In genomic region chr7:82566752-82567151, GRCh38 we compare ENCODE assay signal across 16 cellular contexts.
DNase-seq lines count a peak whose midpoint lies in the region; ATAC-seq and TF ChIP-seq lines count a peak whose summit lies in the region.
"Had no signal": no experiment of that assay in that cellular context is flagged by ENCODE, and none has a peak within 500 bp of the region (broad histone marks: within the 10 kb centered on the region; RNA-seq: fewer than 3 reads in every experiment).

No MANE protein-coding gene starts in this region.

- ATAC-seq in Right ventricle myocardium superior (ENCODE audit: poor library complexity): peak; percentile 79
- ATAC-seq in Right ventricle myocardium inferior: no peak
- ATAC-seq in right cardiac atrium: peak; percentile 47 to 80
- ATAC-seq in GM18505 (IDR thresholded peaks at IDR 0.05; ENCODE audit: unreplicated experiment): no peak
- ATAC-seq in GM21529 (IDR thresholded peaks at IDR 0.05; ENCODE audit: unreplicated experiment): no peak
- ATAC-seq: activated CD8-positive, alpha-beta memory T cell treated with anti-CD3 and anti-CD28 coated beads, Interleukin-2, amount 10 ng/mL, durations not matched to agents 7 days and 5 days; GM23338 had no signal

- no peak overlapping the region for H3K4me3 ChIP-seq in right cardiac atrium (ENCODE audit: low read length)
- H3K4me3 ChIP-seq: GM23338 had no signal

- H3K4me1 ChIP-seq in right cardiac atrium (ENCODE audit: control insufficient read depth, insufficient read depth, low read length): peaks cover 4% of the 10 kb centered on the region

- no peak overlapping the region for H3K4me3 Mint-ChIP-seq in HFFc6
- H3K4me3 Mint-ChIP-seq: activated CD4-positive, alpha-beta T cell treated with anti-CD3 and anti-CD28 coated beads, Interleukin-2, amount 10 ng/mL, durations not matched to agents 24 days and 14 days; activated CD8-positive, alpha-beta memory T cell treated with anti-CD3 and anti-CD28 coated beads, Interleukin-2, amount 10 ng/mL, durations not matched to agents 7 days and 5 days; activated naive CD8-positive, alpha-beta T cell; GM23338 had no signal

- TF ChIP-seq POLR2A in GM18505 (IDR thresholded peaks at IDR 0.05; ENCODE audit: borderline replicate concordance, extremely low read depth, insufficient read depth, insufficient read length): no peak

- no peaks in the 10 kb centered on the region for H3K27me3 ChIP-seq in right cardiac atrium (ENCODE audit: control insufficient read depth, insufficient read depth)
- H3K27me3 ChIP-seq: neutrophil had no signal

- DNase-seq in Right ventricle myocardium superior: peak; percentile 65
- no peak for DNase-seq in Right ventricle myocardium inferior (ENCODE audit: missing footprints)
- peak; percentile 72 for DNase-seq in NCI-H69 (lab: John Stamatoyannopoulos, UW)
- peak; percentile 10 to 80 (median 60) for DNase-seq in right cardiac atrium
- no peak for DNase-seq in HFFc6
- DNase-seq in NCI-H526 (lab: John Stamatoyannopoulos, UW): no peak
- DNase-seq: activated CD4-positive, alpha-beta T cell treated with anti-CD3 and anti-CD28 coated beads, Interleukin-2, amount 10 ng/mL, durations not matched to agents 24 days and 14 days; activated CD8-positive, alpha-beta memory T cell treated with anti-CD3 and anti-CD28 coated beads, Interleukin-2, amount 10 ng/mL, durations not matched to agents 7 days and 5 days; Calu3; NCI-H510A treated with DMSO at 0.1 percent for 48 hours had no signal

- no peaks in the 10 kb centered on the region for H3K36me3 Mint-ChIP-seq in HFFc6 (ENCODE audit: low read depth)
- H3K36me3 Mint-ChIP-seq: activated CD8-positive, alpha-beta memory T cell treated with anti-CD3 and anti-CD28 coated beads, Interleukin-2, amount 10 ng/mL, durations not matched to agents 7 days and 5 days; activated naive CD8-positive, alpha-beta T cell had no signal

- H3K27me3 Mint-ChIP-seq in HFFc6 (ENCODE audit: insufficient read depth): no peaks in the 10 kb centered on the region; the same call in 1 of the 2 replicates
- H3K27me3 Mint-ChIP-seq: activated CD4-positive, alpha-beta T cell treated with anti-CD3 and anti-CD28 coated beads, Interleukin-2, amount 10 ng/mL, durations not matched to agents 24 days and 14 days; activated CD8-positive, alpha-beta memory T cell treated with anti-CD3 and anti-CD28 coated beads, Interleukin-2, amount 10 ng/mL, durations not matched to agents 7 days and 5 days; activated naive CD8-positive, alpha-beta T cell had no signal

- H3K27ac ChIP-seq in right cardiac atrium (ENCODE audit: low read length): no peak overlapping the region
- H3K27ac ChIP-seq: HL-60, neutrophil had no signal

- TF ChIP-seq CTCF in HFFc6 (IDR thresholded peaks at IDR 0.05): no peak

- H3K9me3 Mint-ChIP-seq in HFFc6: no peaks in the 10 kb centered on the region
- H3K9me3 Mint-ChIP-seq: activated CD4-positive, alpha-beta T cell treated with anti-CD3 and anti-CD28 coated beads, Interleukin-2, amount 10 ng/mL, durations not matched to agents 24 days and 14 days; GM23338 had no signal

- intact Hi-C loops in Right ventricle myocardium superior (cut with DNase I): no loop called here
- intact Hi-C loops in Right ventricle myocardium inferior (cut with DNase I): no loop called here
- intact Hi-C loops in right cardiac atrium (cut with DNase I): no loop called here

- H3K9me3 ChIP-seq in right cardiac atrium (ENCODE audit: control insufficient read depth, low read length): no peaks in the 10 kb centered on the region
- H3K9me3 ChIP-seq: neutrophil had no signal

- WGBS in right cardiac atrium: 9% methylated on average over 1 of the region's 1 CpG

- no peak overlapping the region for H3K27ac Mint-ChIP-seq in HFFc6
- H3K27ac Mint-ChIP-seq: activated CD4-positive, alpha-beta T cell treated with anti-CD3 and anti-CD28 coated beads, Interleukin-2, amount 10 ng/mL, durations not matched to agents 24 days and 14 days; activated CD8-positive, alpha-beta memory T cell treated with anti-CD3 and anti-CD28 coated beads, Interleukin-2, amount 10 ng/mL, durations not matched to agents 7 days and 5 days; activated naive CD8-positive, alpha-beta T cell; GM23338 had no signal

- peaks cover 32% of the 10 kb centered on the region for H3K4me1 Mint-ChIP-seq in HFFc6 (ENCODE audit: low read depth)
- H3K4me1 Mint-ChIP-seq: activated CD4-positive, alpha-beta T cell treated with anti-CD3 and anti-CD28 coated beads, Interleukin-2, amount 10 ng/mL, durations not matched to agents 24 days and 14 days; activated CD8-positive, alpha-beta memory T cell treated with anti-CD3 and anti-CD28 coated beads, Interleukin-2, amount 10 ng/mL, durations not matched to agents 7 days and 5 days; GM23338 had no signal

Comparison
In these comparisons a context has a peak if more than half of its experiments do, and no peak if none do; other contexts are left out.
1. ATAC-seq: peak in Right ventricle myocardium superior (single experiment) and right cardiac atrium (2 of 2); none in Right ventricle myocardium inferior (single experiment), GM18505 (single experiment) and GM21529 (single experiment).
2. DNase-seq: peak in Right ventricle myocardium superior (single experiment), NCI-H69 (single experiment) and right cardiac atrium (3 of 3); none in Right ventricle myocardium inferior (single experiment), HFFc6 (single experiment) and NCI-H526 (0 of 2).